26 cellular contexts compared by ENCODE assay signal in the genomic region with DNA sequence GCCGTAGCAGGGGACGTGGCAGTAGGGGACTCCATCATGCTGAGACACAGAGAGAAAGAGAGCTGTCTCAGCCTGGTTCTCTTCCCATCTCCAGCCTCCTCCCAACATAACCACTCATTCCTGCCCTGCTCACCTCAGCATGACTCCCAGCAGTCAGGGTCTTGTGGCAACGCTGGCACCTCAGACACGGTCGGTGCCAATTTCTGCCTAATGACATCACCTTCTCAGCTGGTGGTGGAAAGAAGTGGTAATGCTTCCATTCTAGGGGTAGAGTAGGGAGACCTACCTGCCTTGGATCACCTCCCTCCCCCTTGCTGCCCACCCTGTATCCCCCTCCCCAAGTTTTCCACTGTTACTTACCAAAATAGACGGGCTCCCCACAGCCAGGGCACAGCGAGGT. TPM values are rescaled to one million over a fixed set of nuclear protein-coding genes. Genes with fewer than 3 reads are reported as not detected.
DNase-seq lines count a peak whose midpoint lies in the region; ATAC-seq, FAIRE-seq and TF ChIP-seq lines count a peak whose summit lies in the region.
"Had no signal": no experiment of that assay in that cellular context is flagged by ENCODE, and none has a peak within 500 bp of the region (broad histone marks: within the 10 kb centered on the region; RNA-seq: fewer than 3 reads in every experiment).

No MANE protein-coding gene starts in this region.

- H3K36me3 Mint-ChIP-seq in activated CD8-positive, alpha-beta memory T cell treated with anti-CD3 and anti-CD28 coated beads, Interleukin-2, amount 10 ng/mL, durations not matched to agents 7 days and 5 days: no peaks in the 10 kb centered on the region
- H3K36me3 Mint-ChIP-seq in naive thymus-derived CD8-positive, alpha-beta T cell: no peaks in the 10 kb centered on the region
- H3K36me3 Mint-ChIP-seq: CD4-positive, CD25-positive, alpha-beta regulatory T cell had no signal

- H3K79me2 ChIP-seq in HepG2 (ENCODE audit: insufficient read depth, low read length): no peaks in the 10 kb centered on the region

- POLR2A ChIA-PET in HepG2 (lab: Yijun Ruan, JAX): no interaction called here
- POLR2A ChIA-PET in naive thymus-derived CD8-positive, alpha-beta T cell (lab: Charles Lee): no interaction called here

- H3K4me1 Mint-ChIP-seq in activated CD8-positive, alpha-beta memory T cell treated with anti-CD3 and anti-CD28 coated beads, Interleukin-2, amount 10 ng/mL, durations not matched to agents 7 days and 5 days: peaks cover 12% of the 10 kb centered on the region
- H3K4me1 Mint-ChIP-seq in naive thymus-derived CD8-positive, alpha-beta T cell: peaks cover 4 to 22% (median 9%) of the 10 kb centered on the region in 4 donors

- peak in 1 of 2 experiments; percentile 43; a peak in 2 of 4 replicates for TF ChIP-seq POLR2A in HepG2 (IDR thresholded peaks at IDR 0.05; ENCODE audit: insufficient read depth in 1 of 2, low read depth in 2 of 2, low read length in 2 of 2)

- no peak for ATAC-seq in activated CD8-positive, alpha-beta memory T cell treated with anti-CD3 and anti-CD28 coated beads, Interleukin-2, amount 10 ng/mL, durations not matched to agents 7 days and 5 days
- ATAC-seq in HepG2 (no peak), GM18519 (IDR thresholded peaks at IDR 0.05; ENCODE audit: low FRiP score, unreplicated experiment) (no peak)
- ATAC-seq in naive thymus-derived CD8-positive, alpha-beta T cell: no peak
- ATAC-seq: GM23338, PC-3 had no signal

- 95% methylated on average over 7 of the region's 7 CpGs for WGBS in HepG2 (ENCODE audit: low lambda C conversion rate)

- peaks cover 39% of the 10 kb centered on the region for H3K4me1 ChIP-seq in HepG2 (ENCODE audit: insufficient read depth, low read length)

- in situ Hi-C loops in HepG2 (cut with HindIII; ENCODE audit: extremely low pct_ligation_motif_present, low pct_unique_long_range_greater_than_20kb): no loop called here

- H3K27me3 ChIP-seq in MG63: no peaks in the 10 kb centered on the region
- H3K27me3 ChIP-seq in HepG2 (ENCODE audit: control insufficient read depth in 1 of 2, insufficient read depth in 2 of 2, low read length in 2 of 2): no peaks in the 10 kb centered on the region
- H3K27me3 ChIP-seq: BLaER1 had no signal

- TF ChIP-seq EP300 in HepG2 (IDR thresholded peaks at IDR 0.05; ENCODE audit: low read depth in 2 of 2, low read length in 2 of 2) (no peak), HepG2 (CRISPR knock-in tag; IDR thresholded peaks at IDR 0.05; ENCODE audit: borderline replicate concordance) (no peak)

- H3K4me3 ChIP-seq in MG63 (no peak overlapping the region), HepG2 (replicated peaks in 1 of 3; ENCODE audit: insufficient read depth in 1 of 3, low read depth in 2 of 3, low read length in 3 of 3) (no peak overlapping the region)
- H3K4me3 ChIP-seq: BLaER1, GM23338, HAP-1 had no signal

- no peaks in the 10 kb centered on the region for H3K36me3 ChIP-seq in MG63
- H3K36me3 ChIP-seq in HepG2 (replicated peaks in 1 of 2; ENCODE audit: control insufficient read depth in 1 of 2, insufficient read depth in 2 of 2, low read length in 2 of 2): no peaks in the 10 kb centered on the region; a peak in 1 of 5 replicates
- H3K36me3 ChIP-seq: BLaER1, HAP-1 had no signal

- CTCF ChIA-PET in activated CD8-positive, alpha-beta memory T cell treated with anti-CD3 and anti-CD28 coated beads, Interleukin-2, amount 10 ng/mL, durations not matched to agents 7 days and 5 days (lab: Charles Lee): no interaction called here
- CTCF ChIA-PET in HepG2 (lab: Yijun Ruan, JAX; ENCODE audit: low intra/inter-chr PET ratio, low total read pairs): no interaction called here

- no peak for TF ChIP-seq CTCF in HepG2 (CRISPR knock-in tag; IDR thresholded peaks at IDR 0.05)

- no TSS peak for BruUV-seq in HepG2 (replicated peaks; lab: Mats Ljungman, UMichigan)

- H2AFZ ChIP-seq in HepG2 (ENCODE audit: low read length): no peak overlapping the region
- H2AFZ ChIP-seq: GM23338 had no signal

- H3K9me3 Mint-ChIP-seq in activated CD8-positive, alpha-beta memory T cell treated with anti-CD3 and anti-CD28 coated beads, Interleukin-2, amount 10 ng/mL, durations not matched to agents 7 days and 5 days (ENCODE audit: low read depth): no peaks in the 10 kb centered on the region
- no peaks in the 10 kb centered on the region for H3K9me3 Mint-ChIP-seq in naive thymus-derived CD8-positive, alpha-beta T cell
- H3K9me3 Mint-ChIP-seq: CD4-positive, CD25-positive, alpha-beta regulatory T cell; GM23338 had no signal

- no peak for FAIRE-seq in HepG2 (lab: Jason Lieb, UNC)
- FAIRE-seq: GM18507 had no signal

- peak; percentile 23 for DNase-seq in activated CD8-positive, alpha-beta memory T cell treated with anti-CD3 and anti-CD28 coated beads, Interleukin-2, amount 50 U/mL, for 48 hours
- DNase-seq in activated CD8-positive, alpha-beta memory T cell treated with anti-CD3 and anti-CD28 coated beads, Interleukin-2, amount 10 ng/mL, durations not matched to agents 7 days and 5 days: no peak
- DNase-seq in H4 (ENCODE audit: low spot score) (peak; percentile 36), MG63 (peak; percentile 7), HepG2 (ENCODE audit: low spot score) (no peak)
- no peak for DNase-seq in stimulated activated CD4-positive, alpha-beta T cell treated with anti-CD3 and anti-CD28 coated beads, Interleukin-4, amount 100 ng/mL, for 1 hour
- DNase-seq in naive thymus-derived CD8-positive, alpha-beta T cell: no peak
- DNase-seq: CD4-positive, CD25-positive, alpha-beta regulatory T cell; DMS153; Kasumi-1; NCI-H2029 treated with DMSO at 0.1 percent for 48 hours; NCI-H226; NCI-H510A treated with DMSO at 0.1 percent for 48 hours; NCI-H748 treated with DMSO at 0.1 percent for 48 hours; NK-92 treated with Interleukin-12 subunit alpha and Interleukin-12 subunit beta, amount 100 ng/mL, for 24 hours; PC-3; SK-N-SH; SW 1271 had no signal

- H3K9ac ChIP-seq in HepG2 (ENCODE audit: insufficient read depth, low read depth, low read length): no peak overlapping the region
- H3K9ac ChIP-seq: BLaER1, SK-N-SH had no signal

- H3K9me3 ChIP-seq in MG63: no peaks in the 10 kb centered on the region
- H3K9me3 ChIP-seq in HepG2 (ENCODE audit: low read length): no peaks in the 10 kb centered on the region
- H3K9me3 ChIP-seq: BLaER1, HAP-1, SK-N-SH had no signal

- no peak overlapping the region for H3K27ac Mint-ChIP-seq in activated CD8-positive, alpha-beta memory T cell treated with anti-CD3 and anti-CD28 coated beads, Interleukin-2, amount 10 ng/mL, durations not matched to agents 7 days and 5 days
- no peak overlapping the region for H3K27ac Mint-ChIP-seq in naive thymus-derived CD8-positive, alpha-beta T cell
- H3K27ac Mint-ChIP-seq: GM23338 had no signal

- peaks cover 15% of the 10 kb centered on the region for H3K27me3 Mint-ChIP-seq in activated CD8-positive, alpha-beta memory T cell treated with anti-CD3 and anti-CD28 coated beads, Interleukin-2, amount 10 ng/mL, durations not matched to agents 7 days and 5 days
- H3K27me3 Mint-ChIP-seq in naive thymus-derived CD8-positive, alpha-beta T cell: peaks cover 0 to 7% (median 2%) of the 10 kb centered on the region in 5 donors
- H3K27me3 Mint-ChIP-seq: CD4-positive, CD25-positive, alpha-beta regulatory T cell had no signal

- intact Hi-C loops in HepG2 (cut with micrococcal nuclease; ENCODE audit: unreplicated experiment): no loop called here

- no peak overlapping the region for H3K4me3 Mint-ChIP-seq in activated CD8-positive, alpha-beta memory T cell treated with anti-CD3 and anti-CD28 coated beads, Interleukin-2, amount 10 ng/mL, durations not matched to agents 7 days and 5 days
- H3K4me3 Mint-ChIP-seq in naive thymus-derived CD8-positive, alpha-beta T cell: peak overlapping the region in 1 of 10 donors; percentile 45
- H3K4me3 Mint-ChIP-seq: GM23338 had no signal

- no peaks in the 10 kb centered on the region for H4K20me1 ChIP-seq in HepG2 (ENCODE audit: insufficient read depth, low read length)

- no peak for TF ChIP-seq RAD21 in HepG2 (CRISPR knock-in tag; IDR thresholded peaks at IDR 0.05)

- no peak overlapping the region for H3K27ac ChIP-seq in HepG2 (ENCODE audit: extremely low read length, insufficient read depth, low read length)
- H3K27ac ChIP-seq: BLaER1 had no signal

- no peak overlapping the region for H3K4me2 ChIP-seq in HepG2 (ENCODE audit: low read depth, low read length)
- H3K4me2 ChIP-seq: BLaER1, GM23338, SK-N-SH had no signal

RNA-seq across cellular contexts. Expression of gene CRIP3, which starts 2.5 kb away (rescaled TPM):
- under 1 TPM; 0.50 to 0.66 TPM for total RNA-seq in activated CD8-positive, alpha-beta memory T cell treated with anti-CD3 and anti-CD28 coated beads, Interleukin-2, amount 10 ng/mL, durations not matched to agents 7 days and 5 days
- not detected in 2 replicates for total RNA-seq in H4 (2014; rRNA removed; shearing (Covaris generic))
- total RNA-seq in MG63 (2014; rRNA removed; shearing (Covaris generic); ENCODE audit: low replicate concordance): not detected in 2 replicates
- 3.5 and 6.3 TPM in 2 replicates for total RNA-seq in HepG2 (2016; rRNA removed; fragmentation: Illumina TruSeq; extraction: Trizol)
- total RNA-seq in HepG2 (2016; cell fraction: cytosol; rRNA removed; fragmentation: Illumina TruSeq; extraction: Trizol; ENCODE audit: low read depth): 2.7 and 2.9 TPM in 2 replicates
- total RNA-seq in HepG2 (2016; cell fraction: insoluble cytoplasmic fraction; rRNA removed; fragmentation: Illumina TruSeq; extraction: Trizol): 5.5 and 7.0 TPM in 2 replicates
- total RNA-seq in HepG2 (2016; cell fraction: membrane; rRNA removed; fragmentation: Illumina TruSeq; extraction: Trizol): 1.7 and 2.6 TPM in 2 replicates
- 6.1 and 7.0 TPM in 2 replicates for total RNA-seq in HepG2 (2016; cell fraction: nucleus; rRNA removed; fragmentation: Illumina TruSeq; extraction: Trizol)
- 9.3 and 14.2 TPM in 2 replicates for polyA plus RNA-seq in HepG2 (2011; rRNA removed)
- polyA plus RNA-seq in HepG2 (2011; cell fraction: cytosol; rRNA removed): 4.5 and 5.1 TPM in 2 replicates
- 31.5 and 46.2 TPM in 2 replicates for polyA plus RNA-seq in HepG2 (2011; cell fraction: nucleus; rRNA removed)
- 12.7 and 16.4 TPM in 2 replicates for polyA plus RNA-seq in HepG2 (2012)
- polyA plus RNA-seq in HepG2 (2016; cell fraction: cytosol; fragmentation: Illumina TruSeq; extraction: Trizol; ENCODE audit: low read depth): 0.99 and 1.7 TPM in 2 replicates
- 4.1 and 5.4 TPM in 2 replicates for polyA plus RNA-seq in HepG2 (2016; cell fraction: insoluble cytoplasmic fraction; fragmentation: Illumina TruSeq; extraction: Trizol; ENCODE audit: low read depth)
- polyA plus RNA-seq in HepG2 (2016; cell fraction: membrane; fragmentation: Illumina TruSeq; extraction: Trizol; ENCODE audit: low read depth): 1.9 and 2.3 TPM in 2 replicates
- polyA plus RNA-seq in HepG2 (2016; cell fraction: nucleus; fragmentation: Illumina TruSeq; extraction: Trizol; ENCODE audit: insufficient read depth, low read depth): 13.1 and 18.7 TPM in 2 replicates
- polyA minus RNA-seq in HepG2 (2011; rRNA and poly(A)+ RNA removed; ENCODE audit: low replicate concordance): 8.2 TPM in 1 of 2 replicates, not detected in the other
- 1.4 and 2.5 TPM in 2 replicates for polyA minus RNA-seq in HepG2 (2011; cell fraction: cytosol; rRNA and poly(A)+ RNA removed)
- 7.5 and 14.4 TPM in 2 replicates for polyA minus RNA-seq in HepG2 (2011; cell fraction: nucleus; rRNA and poly(A)+ RNA removed)
- total RNA-seq in naive thymus-derived CD8-positive, alpha-beta T cell: 1 to 10 TPM; 4.1 to 5.3 TPM
- not detected for polyA plus RNA-seq in naive thymus-derived CD8-positive, alpha-beta T cell
- total RNA-seq: A172, G401, MCF 10A had no signal
- polyA plus RNA-seq: SK-N-SH had no signal

RNA-seq across cellular contexts. Expression of gene SLC22A7, which starts 8.0 kb away (rescaled TPM):
- not detected for total RNA-seq in activated CD8-positive, alpha-beta memory T cell treated with anti-CD3 and anti-CD28 coated beads, Interleukin-2, amount 10 ng/mL, durations not matched to agents 7 days and 5 days
- not detected in 2 replicates for total RNA-seq in H4 (2014; rRNA removed; shearing (Covaris generic))
- total RNA-seq in MG63 (2014; rRNA removed; shearing (Covaris generic); ENCODE audit: low replicate concordance): not detected in 2 replicates
- 8.6 and 22.6 TPM in 2 replicates for total RNA-seq in HepG2 (2016; rRNA removed; fragmentation: Illumina TruSeq; extraction: Trizol)
- 5.3 and 5.4 TPM in 2 replicates for total RNA-seq in HepG2 (2016; cell fraction: cytosol; rRNA removed; fragmentation: Illumina TruSeq; extraction: Trizol; ENCODE audit: low read depth)
- total RNA-seq in HepG2 (2016; cell fraction: insoluble cytoplasmic fraction; rRNA removed; fragmentation: Illumina TruSeq; extraction: Trizol): 8.5 and 22.3 TPM in 2 replicates
- total RNA-seq in HepG2 (2016; cell fraction: membrane; rRNA removed; fragmentation: Illumina TruSeq; extraction: Trizol): 9.0 and 9.1 TPM in 2 replicates
- total RNA-seq in HepG2 (2016; cell fraction: nucleus; rRNA removed; fragmentation: Illumina TruSeq; extraction: Trizol): 20.9 and 25.8 TPM in 2 replicates
- polyA plus RNA-seq in HepG2 (2011; rRNA removed): 5.3 and 12.3 TPM in 2 replicates
- polyA plus RNA-seq in HepG2 (2011; cell fraction: cytosol; rRNA removed): 7.0 and 7.8 TPM in 2 replicates
- polyA plus RNA-seq in HepG2 (2011; cell fraction: nucleus; rRNA removed): 34.4 and 48.4 TPM in 2 replicates
- 18.9 and 34.7 TPM in 2 replicates for polyA plus RNA-seq in HepG2 (2012)
- polyA plus RNA-seq in HepG2 (2016; cell fraction: cytosol; fragmentation: Illumina TruSeq; extraction: Trizol; ENCODE audit: low read depth): 3.2 and 3.5 TPM in 2 replicates
- 5.5 and 6.2 TPM in 2 replicates for polyA plus RNA-seq in HepG2 (2016; cell fraction: insoluble cytoplasmic fraction; fragmentation: Illumina TruSeq; extraction: Trizol; ENCODE audit: low read depth)
- 4.5 and 5.7 TPM in 2 replicates for polyA plus RNA-seq in HepG2 (2016; cell fraction: membrane; fragmentation: Illumina TruSeq; extraction: Trizol; ENCODE audit: low read depth)
- 39.6 and 40.3 TPM in 2 replicates for polyA plus RNA-seq in HepG2 (2016; cell fraction: nucleus; fragmentation: Illumina TruSeq; extraction: Trizol; ENCODE audit: insufficient read depth, low read depth)
- 22.0 TPM in 1 of 2 replicates, not detected in the other for polyA minus RNA-seq in HepG2 (2011; rRNA and poly(A)+ RNA removed; ENCODE audit: low replicate concordance)
- 3.6 and 5.1 TPM in 2 replicates for polyA minus RNA-seq in HepG2 (2011; cell fraction: cytosol; rRNA and poly(A)+ RNA removed)
- polyA minus RNA-seq in HepG2 (2011; cell fraction: nucleus; rRNA and poly(A)+ RNA removed): 7.0 and 12.7 TPM in 2 replicates
- not detected for total RNA-seq in naive thymus-derived CD8-positive, alpha-beta T cell
- polyA plus RNA-seq in naive thymus-derived CD8-positive, alpha-beta T cell: not detected
- total RNA-seq: A172; CD4-positive, CD25-positive, alpha-beta regulatory T cell; G401; GM23338; MCF 10A; PC-3 had no signal
- polyA plus RNA-seq: CD4-positive, CD25-positive, alpha-beta regulatory T cell; SK-N-SH had no signal

Comparison
In these comparisons a context has a peak if more than half of its experiments do, and no peak if none do; other contexts are left out.
1. DNase-seq: peak in activated CD8-positive, alpha-beta memory T cell treated with anti-CD3 and anti-CD28 coated beads, Interleukin-2, amount 50 U/mL, for 48 hours (single experiment), H4 (single experiment) and MG63 (single experiment); none in activated CD8-positive, alpha-beta memory T cell treated with anti-CD3 and anti-CD28 coated beads, Interleukin-2, amount 10 ng/mL, durations not matched to agents 7 days and 5 days (single experiment), HepG2 (single experiment), stimulated activated CD4-positive, alpha-beta T cell treated with anti-CD3 and anti-CD28 coated beads, Interleukin-4, amount 100 ng/mL, for 1 hour (single experiment) and naive thymus-derived CD8-positive, alpha-beta T cell (0 of 10).